In the genomic region with DNA sequence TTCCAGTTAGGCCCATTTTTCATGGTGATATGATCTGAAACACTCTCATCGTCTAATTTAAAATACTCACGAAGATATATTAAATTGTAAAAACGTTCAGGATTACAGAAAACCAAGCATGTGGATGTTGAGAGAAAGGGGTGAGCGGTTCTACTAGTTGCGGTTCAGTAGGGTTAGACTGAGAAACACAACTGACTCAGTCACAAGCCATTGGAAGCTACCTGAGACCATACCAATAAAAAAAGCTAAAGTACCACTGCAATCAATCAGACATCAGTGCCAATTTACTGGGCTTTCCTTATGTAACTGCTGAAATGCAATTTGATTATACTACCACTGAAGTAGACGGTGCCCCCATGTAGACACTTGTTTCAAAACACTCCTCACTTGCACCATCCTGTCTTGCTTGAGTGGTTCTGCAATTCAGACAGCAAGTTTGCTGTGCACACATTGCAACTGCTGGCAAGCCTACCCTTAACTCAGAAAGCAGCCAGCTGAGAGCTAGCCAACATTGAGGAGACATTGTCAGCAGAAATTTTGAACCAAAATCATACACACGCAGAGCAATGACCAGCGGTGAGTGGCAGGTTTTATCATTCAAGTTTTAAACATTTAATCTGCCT, we compare ENCODE assay signal across 19 cellular contexts.
A peak's percentile ranks its signal among the peaks of the same experiment; 100 is the strongest.
DNase-seq lines count a peak whose midpoint lies in the region; ATAC-seq, FAIRE-seq and TF ChIP-seq lines count a peak whose summit lies in the region.
"Had no signal": no experiment of that assay in that cellular context is flagged by ENCODE, and none has a peak within 500 bp of the region (broad histone marks: within the 10 kb centered on the region; RNA-seq: fewer than 3 reads in every experiment).

No MANE protein-coding gene starts in this region.

- peak; percentile 4 for DNase-seq in SHP77 treated with DMSO at 0.1 percent for 48 hours (lab: John Stamatoyannopoulos, UW)
- DNase-seq in right lobe of liver: peak; percentile 30 to 82 (median 71)
- DNase-seq in NCI-H510A treated with DMSO at 0.1 percent for 48 hours (lab: John Stamatoyannopoulos, UW): no peak
- DNase-seq in stimulated activated CD4-positive, alpha-beta T cell treated with anti-CD3 and anti-CD28 coated beads, Interleukin-12 subunit alpha, Interleukin-12 subunit beta, amount 100 ng/mL, for 4 hours: no peak
- no peak for DNase-seq in urothelium cell line (ENCODE audit: low spot score)
- DNase-seq: activated CD4-positive, alpha-beta T cell treated with anti-CD3 and anti-CD28 coated beads, Interleukin-2, amount 10 ng/mL, durations not matched to agents 7 days and 5 days; activated T-cell treated with anti-CD3 and anti-CD28 coated beads, Interleukin-2, amount 50 U/mL, for 1 hour; DMS153; KBM-7; kidney glomerular epithelial cell; NCI-H524 treated with DMSO at 0.1 percent for 48 hours; stimulated activated CD4-positive, alpha-beta T cell treated with anti-CD3 and anti-CD28 coated beads, Interleukin-15, amount 100 ng/mL, for 24 hours; T-helper 2 cell had no signal

- FAIRE-seq in urothelium cell line (lab: Jason Lieb, UNC): no peak

- no peaks in the 10 kb centered on the region for H3K36me3 ChIP-seq in ACC112 (ENCODE audit: insufficient read depth, low read length)
- no peaks in the 10 kb centered on the region for H3K36me3 ChIP-seq in right lobe of liver
- H3K36me3 ChIP-seq: BLaER1, breast epithelium had no signal

- H2AFZ ChIP-seq in ACC112 (ENCODE audit: low read length, unreplicated experiment): peak overlapping the region; percentile 86

- no peaks in the 10 kb centered on the region for H3K4me1 ChIP-seq in ACC112 (ENCODE audit: control insufficient read depth, insufficient read depth, low read length, unreplicated experiment)
- no peaks in the 10 kb centered on the region for H3K4me1 ChIP-seq in right lobe of liver
- H3K4me1 ChIP-seq: BLaER1, breast epithelium, psoas muscle had no signal

- intact Hi-C loops in right lobe of liver (cut with DNase I): no loop called here

- TF ChIP-seq CTCF in right lobe of liver (IDR thresholded peaks at IDR 0.05): no peak

- H3K9me3 ChIP-seq in right lobe of liver: no peaks in the 10 kb centered on the region
- H3K9me3 ChIP-seq: BLaER1, breast epithelium, psoas muscle had no signal

- H3K27ac ChIP-seq in ACC112 (ENCODE audit: low read depth, low read length) (no peak overlapping the region), right lobe of liver (no peak overlapping the region)
- H3K27ac ChIP-seq: BLaER1, breast epithelium, psoas muscle had no signal

- ATAC-seq in GM18867 (IDR thresholded peaks at IDR 0.05; ENCODE audit: unreplicated experiment): peak; percentile 58
- ATAC-seq in right lobe of liver: peak; percentile 93 to 99 (median 96)
- ATAC-seq in HG02840 (IDR thresholded peaks at IDR 0.05; ENCODE audit: low FRiP score, unreplicated experiment): no peak
- ATAC-seq: psoas muscle had no signal

- H3K27me3 ChIP-seq in ACC112 (ENCODE audit: insufficient read depth, low read length) (no peaks in the 10 kb centered on the region), right lobe of liver (no peaks in the 10 kb centered on the region)
- H3K27me3 ChIP-seq: BLaER1, breast epithelium had no signal

- H3K79me2 ChIP-seq in ACC112 (ENCODE audit: control insufficient read depth, insufficient read depth, low read length, unreplicated experiment): no peaks in the 10 kb centered on the region

- H3K4me3 ChIP-seq in ACC112 (ENCODE audit: low read depth, low read length) (no peak overlapping the region), right lobe of liver (no peak overlapping the region)
- H3K4me3 ChIP-seq: BLaER1, breast epithelium, psoas muscle had no signal

- no peak for TF ChIP-seq POLR2A in right lobe of liver (IDR thresholded peaks at IDR 0.05)

- 44% methylated on average over 8 of the region's 8 CpGs for WGBS in right lobe of liver (ENCODE audit: insufficient coverage, low coverage, low lambda C conversion rate, missing lambda C conversion rate)

Comparison
In these comparisons a context has a peak if more than half of its experiments do, and no peak if none do; other contexts are left out.
1. DNase-seq: peak in SHP77 treated with DMSO at 0.1 percent for 48 hours (single experiment) and right lobe of liver (3 of 3); none in NCI-H510A treated with DMSO at 0.1 percent for 48 hours (single experiment), stimulated activated CD4-positive, alpha-beta T cell treated with anti-CD3 and anti-CD28 coated beads, Interleukin-12 subunit alpha, Interleukin-12 subunit beta, amount 100 ng/mL, for 4 hours (single experiment) and urothelium cell line (single experiment).